In the genomic region with DNA sequence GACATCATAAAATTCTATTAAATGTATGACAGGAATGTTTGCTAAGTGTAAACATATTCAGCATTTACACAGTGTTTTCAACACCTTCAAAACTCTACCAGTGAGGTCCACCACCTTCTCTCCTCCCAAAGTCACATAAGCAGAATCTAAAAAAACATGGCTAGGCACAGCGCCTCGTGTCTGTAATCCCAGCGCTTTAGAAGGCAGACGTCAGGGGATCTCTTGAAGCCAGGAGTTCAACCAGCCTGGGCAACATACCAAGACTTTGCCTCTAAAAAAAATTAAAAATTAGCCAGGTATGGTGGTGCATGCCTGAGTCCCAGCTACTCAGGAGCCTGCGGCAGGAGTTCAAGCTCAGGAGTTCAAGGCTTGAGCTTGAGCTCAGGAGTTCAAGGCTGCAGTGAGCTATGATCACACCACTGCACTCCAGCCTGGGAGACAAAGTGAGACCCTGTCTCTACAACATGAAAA, we compare ENCODE assay signal across 13 cellular contexts. TPM values are rescaled to one million over a fixed set of nuclear protein-coding genes. Genes with fewer than 3 reads are reported as not detected.
DNase-seq lines count a peak whose midpoint lies in the region; TF ChIP-seq lines count a peak whose summit lies in the region.
"Had no signal": no experiment of that assay in that cellular context is flagged by ENCODE, and none has a peak within 500 bp of the region (broad histone marks: within the 10 kb centered on the region; RNA-seq: fewer than 3 reads in every experiment).

No MANE protein-coding gene starts in this region.

- POLR2A ChIA-PET in A673 (lab: Charles Lee; ENCODE audit: low non-redundant PET), result no interaction called here

- H3K4me1 ChIP-seq in A673 (ENCODE audit: insufficient read depth, low read length, poor library complexity, severe bottlenecking) (peaks cover 12% of the 10 kb centered on the region), H9 (ENCODE audit: insufficient read depth, low read length) (no peaks in the 10 kb centered on the region), prostate gland (replicated peaks) (peaks cover 5% of the 10 kb centered on the region)

- no peak overlapping the region for H3K14ac ChIP-seq in H9 (ENCODE audit: insufficient read depth, low read length)

- TF ChIP-seq POLR2A in prostate gland (IDR thresholded peaks at IDR 0.05), result no peak

- H3K23ac ChIP-seq in H9 (ENCODE audit: insufficient read length, low read depth, low read length), result no peak overlapping the region

- no peak overlapping the region for H3K18ac ChIP-seq in H9 (ENCODE audit: insufficient read length, low read depth, low read length)

- H2AK5ac ChIP-seq in H9 (ENCODE audit: insufficient read length, low read length), result no peak overlapping the region

- H3K4me3 ChIP-seq in A673 (ENCODE audit: low read depth, low read length, poor library complexity, severe bottlenecking) (no peak overlapping the region), fibroblast of villous mesenchyme (ENCODE audit: low read depth, low read length) (no peak overlapping the region), prostate gland (no peak overlapping the region)

- no peaks in the 10 kb centered on the region for H3K4me1 Mint-ChIP-seq in H9
- H3K4me1 Mint-ChIP-seq in nephron, result peaks cover 9% of the 10 kb centered on the region

- H3K36me3 Mint-ChIP-seq in H9 (ENCODE audit: insufficient read depth in 1 of 3, low read depth in 3 of 3) (no peaks in the 10 kb centered on the region; a peak in 1 of 7 replicates), nephron (ENCODE audit: low read depth) (peaks cover 5% of the 10 kb centered on the region)

- TF ChIP-seq CTCF in A673 (conservative IDR thresholded peaks at IDR 0.05; ENCODE audit: low read depth, low read length) (no peak), H9 (conservative IDR thresholded peaks at IDR 0.05) (no peak), fibroblast of villous mesenchyme (IDR thresholded peaks at IDR 0.05; ENCODE audit: insufficient read depth, low read depth, low read length) (no peak), nephron (IDR thresholded peaks at IDR 0.05; ENCODE audit: unreplicated experiment in 3 of 3) (no peak), prostate gland (IDR thresholded peaks at IDR 0.05) (no peak)

- no peak overlapping the region for H2AFZ ChIP-seq in H9 (ENCODE audit: low read length)

- no peak overlapping the region for H3K4me2 ChIP-seq in H9 (ENCODE audit: insufficient read depth, insufficient read length, low read length)

- no peak overlapping the region for H2BK12ac ChIP-seq in H9 (ENCODE audit: insufficient read length, low read depth, low read length)

- H3K27ac Mint-ChIP-seq in H9, result peak overlapping the region; percentile 10 to 41 (median 32); a peak in 4 of 7 replicates
- peak overlapping the region in 2 of 3 experiments; percentile 10 to 19 for H3K27ac Mint-ChIP-seq in nephron

- intact Hi-C loops in A673 (cut with micrococcal nuclease; ENCODE audit: unreplicated experiment), result no loop called here
- intact Hi-C loops in prostate gland (cut with DNase I), result no loop called here
- intact Hi-C loops in posterior cingulate gyrus (cut with DNase I), result no loop called here

- H3K9ac ChIP-seq in H9 (ENCODE audit: extremely low read depth, insufficient read length, low read length), result no peak overlapping the region

- no peaks in the 10 kb centered on the region for H3K27me3 Mint-ChIP-seq in H9 (ENCODE audit: low read depth)
- H3K27me3 Mint-ChIP-seq in nephron (ENCODE audit: low read depth), result no peaks in the 10 kb centered on the region

- no peaks in the 10 kb centered on the region for H4K20me1 ChIP-seq in H9 (ENCODE audit: control insufficient read depth, insufficient read depth, insufficient read length)

- H4K91ac ChIP-seq in H9 (ENCODE audit: insufficient read length, low read depth, low read length), result no peak overlapping the region

- no peak overlapping the region for H2BK5ac ChIP-seq in H9 (ENCODE audit: insufficient read length, low read length)

- no peak overlapping the region for H3K4ac ChIP-seq in H9 (ENCODE audit: low read depth, low read length)

- H3K23me2 ChIP-seq in H9 (ENCODE audit: insufficient read length, low read depth, low read length, poor library complexity, severe bottlenecking), result no peaks in the 10 kb centered on the region

- H3K79me1 ChIP-seq in H9 (ENCODE audit: insufficient read depth, low read depth, low read length, poor library complexity, severe bottlenecking), result peaks cover 2% of the 10 kb centered on the region

- no peak overlapping the region for H2BK120ac ChIP-seq in H9 (ENCODE audit: low read depth, low read length, poor library complexity, severe bottlenecking)

- no peak overlapping the region for H3K56ac ChIP-seq in H9 (ENCODE audit: insufficient read length, low read depth, low read length)

- no peaks in the 10 kb centered on the region for H3K9me3 Mint-ChIP-seq in H9
- H3K9me3 Mint-ChIP-seq in nephron, result no peaks in the 10 kb centered on the region

- H3K27me3 ChIP-seq in A673 (replicated peaks; ENCODE audit: insufficient read depth, low read depth, low read length, poor library complexity) (no peaks in the 10 kb centered on the region), H9 (ENCODE audit: insufficient read depth, low read length) (no peaks in the 10 kb centered on the region), prostate gland (replicated peaks; ENCODE audit: insufficient read depth) (no peaks in the 10 kb centered on the region)

- H3K36me3 ChIP-seq in A673 (ENCODE audit: insufficient read depth, low read length, poor library complexity, severe bottlenecking), result no peaks in the 10 kb centered on the region
- H3K36me3 ChIP-seq in prostate gland, result no peaks in the 10 kb centered on the region

- H4K8ac ChIP-seq in H9 (replicated peaks; ENCODE audit: insufficient read length, low read depth, low read length), result no peak overlapping the region

- DNase-seq in A673 (ENCODE audit: low spot score) (no peak), H9 (no peak), fibroblast of villous mesenchyme (ENCODE audit: low read depth) (peak; percentile 44), prostate gland (ENCODE audit: low spot score) (no peak), NCI-H774 (lab: John Stamatoyannopoulos, UW) (no peak), AG08396 (ENCODE audit: low spot score) (no peak), posterior cingulate gyrus (no peak)
- DNase-seq: activated T-cell treated with anti-CD3 and anti-CD28 coated beads for 4 hours; GDM1; hypothalamus; NCI-H1436 treated with DMSO at 0.1 percent for 48 hours; stimulated activated CD8-positive, alpha-beta memory T cell treated with anti-CD3 and anti-CD28 coated beads, Interleukin-4, amount 100 ng/mL, for 48 hours had no signal

- BruUV-seq in A673 (replicated peaks; lab: Mats Ljungman, UMichigan), result no TSS peak

- peak overlapping the region; percentile 38 for H3K27ac ChIP-seq in A673 (ENCODE audit: low read depth, low read length, poor library complexity, severe bottlenecking)
- H3K27ac ChIP-seq in H9 (ENCODE audit: insufficient read length, low read depth, low read length), result no peak overlapping the region
- H3K27ac ChIP-seq in prostate gland, result no peak overlapping the region

- CTCF ChIA-PET in A673 (lab: Charles Lee), result no interaction called here

- H3K9me3 ChIP-seq in A673 (ENCODE audit: low read depth, low read length, poor library complexity, severe bottlenecking) (no peaks in the 10 kb centered on the region), H9 (ENCODE audit: control insufficient read depth, low read depth, low read length) (no peaks in the 10 kb centered on the region), prostate gland (no peaks in the 10 kb centered on the region)

- no peak overlapping the region for H2BK15ac ChIP-seq in H9 (ENCODE audit: low read depth, low read length)

- H3K4me3 Mint-ChIP-seq in H9, result no peak overlapping the region
- no peak overlapping the region for H3K4me3 Mint-ChIP-seq in nephron

- no peak overlapping the region for H4K5ac ChIP-seq in H9 (ENCODE audit: insufficient read length, low read depth, low read length)

- H3K79me2 ChIP-seq in H9 (ENCODE audit: insufficient read depth, low read length), result no peaks in the 10 kb centered on the region; the same call in 1 of the 2 replicates

- H3T11ph ChIP-seq in H9 (ENCODE audit: low read length), result no peak overlapping the region

- no peak overlapping the region for H2BK20ac ChIP-seq in H9 (ENCODE audit: low read depth, low read length, poor library complexity, severe bottlenecking)

- no CpG with 5 or more reads among the region's 5 CpGs for WGBS in H9 (ENCODE audit: extremely low coverage, insufficient read length, low lambda C conversion rate)
- WGBS in prostate gland, result 38% methylated on average over 5 of the region's 5 CpGs

RNA-seq across cellular contexts. Expression of a gene that starts 30.0 kb away (rescaled TPM):
- total RNA-seq in A673 (2021) (46.3 and 59.8 TPM in 2 replicates), H9 (2021) (46.5 and 51.9 TPM in 2 replicates), fibroblast of villous mesenchyme (35.1 and 35.4 TPM in 2 replicates), prostate gland (10 to 100 TPM; 38.4 to 57.8 TPM)
